In the genomic region with DNA sequence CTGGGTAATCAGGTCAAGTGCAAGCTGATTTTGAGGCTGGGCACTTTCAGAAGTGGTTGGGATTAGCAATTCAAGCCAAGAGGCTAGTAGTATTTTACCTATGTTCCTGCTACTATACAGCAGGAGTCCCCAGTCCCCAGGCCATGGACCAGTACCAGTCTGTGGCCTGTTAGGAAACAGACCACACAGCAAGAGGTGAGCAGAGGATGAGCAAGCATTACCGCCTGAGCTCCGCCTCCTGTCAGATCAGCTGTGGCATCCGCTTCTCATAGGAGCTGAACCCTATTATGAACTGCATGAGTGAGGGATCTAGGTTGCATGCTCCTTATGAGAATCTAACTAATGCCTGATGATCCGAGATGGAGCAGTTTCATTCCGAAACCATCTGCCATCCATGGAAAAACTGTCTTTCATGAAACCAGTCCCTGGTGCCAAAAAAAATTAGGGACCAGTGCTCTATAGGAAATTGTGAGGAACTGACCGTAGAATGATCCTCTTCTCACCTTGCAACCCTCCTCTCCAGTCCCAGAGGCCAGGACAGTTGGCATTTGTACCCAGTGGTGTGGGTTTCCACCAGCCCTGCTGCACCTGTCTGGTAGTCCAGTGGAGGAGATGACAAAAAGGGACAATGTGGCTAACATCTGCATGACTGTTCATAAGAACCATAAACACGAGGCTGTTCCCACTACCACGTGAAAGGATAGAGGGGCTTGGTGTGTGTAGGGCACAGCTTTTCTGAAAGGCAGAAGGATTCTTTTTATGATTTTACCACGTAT, we compare ENCODE assay signal across 21 cellular contexts.
DNase-seq lines count a peak whose midpoint lies in the region; ATAC-seq and TF ChIP-seq lines count a peak whose summit lies in the region.
"Had no signal": no experiment of that assay in that cellular context is flagged by ENCODE, and none has a peak within 500 bp of the region (broad histone marks: within the 10 kb centered on the region; RNA-seq: fewer than 3 reads in every experiment).

No MANE protein-coding gene starts in this region.

- no peaks in the 10 kb centered on the region for H3K27me3 ChIP-seq in breast epithelium
- H3K27me3 ChIP-seq: Peyer's patch, uterus had no signal

- H3K27me3 Mint-ChIP-seq in MCF 10A (ENCODE audit: insufficient read depth, unreplicated experiment) (no peaks in the 10 kb centered on the region), WTC11 (ENCODE audit: low read depth) (no peaks in the 10 kb centered on the region), mesothelial cell of epicardium (ENCODE audit: low read depth) (no peaks in the 10 kb centered on the region)

- no peak overlapping the region for H3K4me3 ChIP-seq in breast epithelium
- H3K4me3 ChIP-seq: Peyer's patch, prostate gland, skin epidermis, uterus had no signal

- no peak for ATAC-seq in WTC11
- ATAC-seq: T-helper 17 cell had no signal

- TF ChIP-seq CTCF in MCF 10A (IDR thresholded peaks at IDR 0.05; ENCODE audit: unreplicated experiment): no peak
- TF ChIP-seq CTCF in breast epithelium (IDR thresholded peaks at IDR 0.05): no peak
- TF ChIP-seq CTCF in WTC11 (IDR thresholded peaks at IDR 0.05): no peak
- no peak for TF ChIP-seq CTCF in mesothelial cell of epicardium (IDR thresholded peaks at IDR 0.05; ENCODE audit: unreplicated experiment)

- H3K27ac ChIP-seq in breast epithelium: peak overlapping the region in 1 of 2 donors; percentile 98
- H3K27ac ChIP-seq: Peyer's patch, uterus had no signal

- no peak overlapping the region for H3K4me3 Mint-ChIP-seq in MCF 10A (ENCODE audit: unreplicated experiment)
- no peak overlapping the region for H3K4me3 Mint-ChIP-seq in WTC11
- H3K4me3 Mint-ChIP-seq in mesothelial cell of epicardium: no peak overlapping the region
- H3K4me3 Mint-ChIP-seq: activated naive CD4-positive, alpha-beta T cell treated with anti-CD3 and anti-CD28 coated beads, Interleukin-2, amount 10 ng/mL, durations not matched to agents 7 days and 5 days; IgD-negative memory B cell; T-helper 17 cell had no signal

- DNase-seq in MCF 10A (ENCODE audit: unreplicated experiment) (peak; percentile 20), breast epithelium (ENCODE audit: low spot score in 2 of 2) (no peak), WTC11 (ENCODE audit: low spot score) (no peak), mesothelial cell of epicardium (ENCODE audit: low spot score in 2 of 2, unreplicated experiment in 2 of 2) (no peak), NCI-H1092 treated with DMSO at 0.1 percent for 48 hours (lab: John Stamatoyannopoulos, UW) (no peak), T1000 (lab: John Stamatoyannopoulos, UW) (no peak), NCI-H1436 (lab: John Stamatoyannopoulos, UW) (no peak), NCI-H128 (lab: John Stamatoyannopoulos, UW; ENCODE audit: unreplicated experiment) (no peak)
- DNase-seq: activated CD4-positive, alpha-beta T cell treated with anti-CD3 and anti-CD28 coated beads for 48 hours; activated naive CD4-positive, alpha-beta T cell treated with anti-CD3 and anti-CD28 coated beads, Interleukin-2, amount 10 ng/mL, durations not matched to agents 7 days and 5 days; activated T-cell treated with anti-CD3 and anti-CD28 coated beads, Interleukin-2, amount 50 U/mL, for 48 hours; cortex of kidney; NCI-H146; NCI-H510A; Peyer's patch; stimulated activated CD4-positive, alpha-beta T cell treated with anti-CD3 and anti-CD28 coated beads, Interleukin-1b, Interleukin-23, amount 100 ng/mL, for 48 hours; T-helper 17 cell; uterus had no signal

- H3K4me1 Mint-ChIP-seq in MCF 10A (ENCODE audit: insufficient read depth, unreplicated experiment): peaks cover 25% of the 10 kb centered on the region
- H3K4me1 Mint-ChIP-seq in WTC11: peaks cover 47% of the 10 kb centered on the region
- H3K4me1 Mint-ChIP-seq in mesothelial cell of epicardium: peaks cover 52% of the 10 kb centered on the region
- H3K4me1 Mint-ChIP-seq: activated naive CD4-positive, alpha-beta T cell treated with anti-CD3 and anti-CD28 coated beads, Interleukin-2, amount 10 ng/mL, durations not matched to agents 7 days and 5 days; IgD-negative memory B cell; T-helper 17 cell had no signal

- no peaks in the 10 kb centered on the region for H3K36me3 ChIP-seq in breast epithelium
- H3K36me3 ChIP-seq: Peyer's patch, prostate gland, uterus had no signal

- TSS peak; percentile 2 for BruUV-seq in MCF 10A (replicated peaks; lab: Mats Ljungman, UMichigan)

- peaks cover 64% of the 10 kb centered on the region for H3K36me3 Mint-ChIP-seq in MCF 10A (ENCODE audit: insufficient read depth, unreplicated experiment)
- H3K36me3 Mint-ChIP-seq in WTC11: peaks cover 2% of the 10 kb centered on the region; the same call in 1 of the 2 replicates
- H3K36me3 Mint-ChIP-seq in mesothelial cell of epicardium: peaks cover 15% of the 10 kb centered on the region
- H3K36me3 Mint-ChIP-seq: activated naive CD4-positive, alpha-beta T cell treated with anti-CD3 and anti-CD28 coated beads, Interleukin-2, amount 10 ng/mL, durations not matched to agents 7 days and 5 days; IgD-negative memory B cell had no signal

- TF ChIP-seq POLR2A in breast epithelium (IDR thresholded peaks at IDR 0.05): no peak

- no peaks in the 10 kb centered on the region for H3K9me3 ChIP-seq in breast epithelium
- H3K9me3 ChIP-seq: Peyer's patch, prostate gland, uterus had no signal

- no peaks in the 10 kb centered on the region for H3K9me3 Mint-ChIP-seq in MCF 10A (ENCODE audit: unreplicated experiment)
- no peaks in the 10 kb centered on the region for H3K9me3 Mint-ChIP-seq in WTC11
- H3K9me3 Mint-ChIP-seq in mesothelial cell of epicardium: no peaks in the 10 kb centered on the region
- H3K9me3 Mint-ChIP-seq: activated naive CD4-positive, alpha-beta T cell treated with anti-CD3 and anti-CD28 coated beads, Interleukin-2, amount 10 ng/mL, durations not matched to agents 7 days and 5 days had no signal

- intact Hi-C loops in MCF 10A (cut with micrococcal nuclease): no loop called here
- intact Hi-C loops in breast epithelium (cut with DNase I; ENCODE audit: low total_unique reads): no loop called here

- POLR2A ChIA-PET in MCF 10A (lab: Yijun Ruan, JAX) (interaction anchor here (0.7 to 3.8 kb wide), 5 partner anchors 13 to 101 kb away, joined by 3 to 69 read pairs (median 4); no protein-coding TSS in a partner anchor), WTC11 (lab: Charles Lee) (interaction anchor here (0.6 kb wide), 1 partner anchor 383 kb away, joined by 3 read pairs; no protein-coding TSS in a partner anchor)

- CTCF ChIA-PET in MCF 10A (lab: Yijun Ruan, JAX): interaction anchor here (0.6 to 4.2 kb wide), 3 partner anchors 18 to 137 kb away, joined by 3 to 27 read pairs (median 9); no protein-coding TSS in a partner anchor
- CTCF ChIA-PET in WTC11 (lab: Charles Lee): no interaction called here

- H3K27ac Mint-ChIP-seq in MCF 10A (ENCODE audit: low read depth, unreplicated experiment) (peak overlapping the region; percentile 65), WTC11 (peak overlapping the region; percentile 51; the same call in 1 of the 2 replicates), mesothelial cell of epicardium (peak overlapping the region; percentile 89)
- H3K27ac Mint-ChIP-seq: activated naive CD4-positive, alpha-beta T cell treated with anti-CD3 and anti-CD28 coated beads, Interleukin-2, amount 10 ng/mL, durations not matched to agents 7 days and 5 days; T-helper 17 cell had no signal

- peaks cover 6 to 22% of the 10 kb centered on the region in 2 donors for H3K4me1 ChIP-seq in breast epithelium
- H3K4me1 ChIP-seq: prostate gland, uterus had no signal

TF ChIP-seq in WTC11, 78 proteins besides CTCF, POLR2A, EP300 and RAD21:
- TF ChIP-seq, protein P1, sequence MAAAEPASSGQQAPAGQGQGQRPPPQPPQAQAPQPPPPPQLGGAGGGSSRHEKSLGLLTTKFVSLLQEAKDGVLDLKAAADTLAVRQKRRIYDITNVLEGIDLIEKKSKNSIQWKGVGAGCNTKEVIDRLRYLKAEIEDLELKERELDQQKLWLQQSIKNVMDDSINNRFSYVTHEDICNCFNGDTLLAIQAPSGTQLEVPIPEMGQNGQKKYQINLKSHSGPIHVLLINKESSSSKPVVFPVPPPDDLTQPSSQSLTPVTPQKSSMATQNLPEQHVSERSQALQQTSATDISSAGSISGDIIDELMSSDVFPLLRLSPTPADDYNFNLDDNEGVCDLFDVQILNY (CRISPR knock-in tag; IDR thresholded peaks at IDR 0.05): no peak
- TF ChIP-seq NFE2L1 (CRISPR knock-in tag; IDR thresholded peaks at IDR 0.05): no peak
- TF ChIP-seq ZNF121 (CRISPR knock-in tag; IDR thresholded peaks at IDR 0.05): no peak
- TF ChIP-seq ZNF416 (CRISPR knock-in tag; IDR thresholded peaks at IDR 0.05): no peak
- TF ChIP-seq SP1 (CRISPR knock-in tag; conservative IDR thresholded peaks at IDR 0.05): no peak
- TF ChIP-seq IRF2 (CRISPR knock-in tag; IDR thresholded peaks at IDR 0.05; ENCODE audit: borderline replicate concordance, low read depth): no peak
- TF ChIP-seq, protein P2, sequence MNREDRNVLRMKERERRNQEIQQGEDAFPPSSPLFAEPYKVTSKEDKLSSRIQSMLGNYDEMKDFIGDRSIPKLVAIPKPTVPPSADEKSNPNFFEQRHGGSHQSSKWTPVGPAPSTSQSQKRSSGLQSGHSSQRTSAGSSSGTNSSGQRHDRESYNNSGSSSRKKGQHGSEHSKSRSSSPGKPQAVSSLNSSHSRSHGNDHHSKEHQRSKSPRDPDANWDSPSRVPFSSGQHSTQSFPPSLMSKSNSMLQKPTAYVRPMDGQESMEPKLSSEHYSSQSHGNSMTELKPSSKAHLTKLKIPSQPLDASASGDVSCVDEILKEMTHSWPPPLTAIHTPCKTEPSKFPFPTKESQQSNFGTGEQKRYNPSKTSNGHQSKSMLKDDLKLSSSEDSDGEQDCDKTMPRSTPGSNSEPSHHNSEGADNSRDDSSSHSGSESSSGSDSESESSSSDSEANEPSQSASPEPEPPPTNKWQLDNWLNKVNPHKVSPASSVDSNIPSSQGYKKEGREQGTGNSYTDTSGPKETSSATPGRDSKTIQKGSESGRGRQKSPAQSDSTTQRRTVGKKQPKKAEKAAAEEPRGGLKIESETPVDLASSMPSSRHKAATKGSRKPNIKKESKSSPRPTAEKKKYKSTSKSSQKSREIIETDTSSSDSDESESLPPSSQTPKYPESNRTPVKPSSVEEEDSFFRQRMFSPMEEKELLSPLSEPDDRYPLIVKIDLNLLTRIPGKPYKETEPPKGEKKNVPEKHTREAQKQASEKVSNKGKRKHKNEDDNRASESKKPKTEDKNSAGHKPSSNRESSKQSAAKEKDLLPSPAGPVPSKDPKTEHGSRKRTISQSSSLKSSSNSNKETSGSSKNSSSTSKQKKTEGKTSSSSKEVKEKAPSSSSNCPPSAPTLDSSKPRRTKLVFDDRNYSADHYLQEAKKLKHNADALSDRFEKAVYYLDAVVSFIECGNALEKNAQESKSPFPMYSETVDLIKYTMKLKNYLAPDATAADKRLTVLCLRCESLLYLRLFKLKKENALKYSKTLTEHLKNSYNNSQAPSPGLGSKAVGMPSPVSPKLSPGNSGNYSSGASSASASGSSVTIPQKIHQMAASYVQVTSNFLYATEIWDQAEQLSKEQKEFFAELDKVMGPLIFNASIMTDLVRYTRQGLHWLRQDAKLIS (CRISPR knock-in tag; IDR thresholded peaks at IDR 0.05; ENCODE audit: borderline replicate concordance): no peak
- TF ChIP-seq ATF1 (CRISPR knock-in tag; IDR thresholded peaks at IDR 0.05): no peak
- TF ChIP-seq JUN (CRISPR knock-in tag; IDR thresholded peaks at IDR 0.05): no peak
